25 cellular contexts compared by ENCODE assay signal in the genomic region with DNA sequence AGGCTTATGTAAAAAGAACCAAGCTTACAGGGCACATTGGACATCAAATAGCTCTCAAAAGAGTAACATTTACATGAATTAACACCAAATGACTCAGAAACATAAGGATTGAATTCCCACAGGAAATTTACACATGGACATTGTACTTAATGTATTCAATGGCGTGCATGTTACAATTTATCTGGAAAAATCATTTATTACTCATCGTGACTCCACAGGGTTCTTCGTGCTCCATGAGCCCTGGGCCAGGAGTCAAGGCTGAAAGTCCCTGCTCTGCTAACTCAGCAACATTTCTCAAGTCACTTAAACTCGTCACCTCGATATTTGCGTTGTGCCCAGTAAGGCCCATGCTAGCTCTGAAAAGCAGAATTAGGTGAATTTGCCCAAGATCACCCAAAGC.
DNase-seq lines count a peak whose midpoint lies in the region; ATAC-seq and TF ChIP-seq lines count a peak whose summit lies in the region.
"Had no signal": no experiment of that assay in that cellular context is flagged by ENCODE, and none has a peak within 500 bp of the region (broad histone marks: within the 10 kb centered on the region; RNA-seq: fewer than 3 reads in every experiment).

No MANE protein-coding gene starts in this region.

- TF ChIP-seq CTCF in AG10803 (conservative IDR thresholded peaks at IDR 0.05; ENCODE audit: low read length), result no peak
- TF ChIP-seq CTCF in astrocyte of the cerebellum (IDR thresholded peaks at IDR 0.05; ENCODE audit: low read depth, low read length, missing control alignments), result no peak
- TF ChIP-seq CTCF in gastrocnemius medialis (IDR thresholded peaks at IDR 0.05 in 4 of 5, conservative IDR thresholded peaks at IDR 0.05 in 1 of 5), result no peak

- DNase-seq in AG10803 (ENCODE audit: low read depth), result peak; percentile 71
- peak; percentile 43 for DNase-seq in H4 (ENCODE audit: low spot score)
- DNase-seq in astrocyte of the cerebellum (ENCODE audit: low read depth), result peak; percentile 38
- peak; percentile 6 for DNase-seq in fibroblast of the conjunctiva (ENCODE audit: low read depth)
- DNase-seq in gastrocnemius medialis, result no peak
- DNase-seq in activated T-cell treated with anti-CD3 and anti-CD28 coated beads, Interleukin-2, amount 50 U/mL, for 72 hours, result no peak
- DNase-seq: activated CD4-positive, alpha-beta T cell treated with anti-CD3 and anti-CD28 coated beads, Interleukin-2, amount 10 ng/mL, durations not matched to agents 24 days and 14 days; activated naive CD8-positive, alpha-beta T cell treated with anti-CD3 and anti-CD28 coated beads, Interleukin-2, amount 10 ng/mL, durations not matched to agents 7 days and 5 days; CD4-positive, CD25-positive, alpha-beta regulatory T cell; DMS 273 treated with DMSO at 0.1 percent for 48 hours; GDM1; hippocampal formation; NCI-H1417 treated with DMSO at 0.1 percent for 48 hours; NCI-H510A treated with DMSO at 0.1 percent for 48 hours; nephron progenitor cell; substantia nigra; T-helper 17 cell had no signal

- H3K36me3 Mint-ChIP-seq in activated T-cell treated with anti-CD3 and anti-CD28 coated beads, Interleukin-2, amount 50 U/mL, for 72 hours (ENCODE audit: insufficient read depth in 2 of 2), result no peaks in the 10 kb centered on the region
- H3K36me3 Mint-ChIP-seq: activated naive CD8-positive, alpha-beta T cell treated with anti-CD3 and anti-CD28 coated beads, Interleukin-2, amount 10 ng/mL, durations not matched to agents 7 days and 5 days; brain; CD4-positive, CD25-positive, alpha-beta regulatory T cell had no signal

- no peaks in the 10 kb centered on the region for H3K36me3 ChIP-seq in gastrocnemius medialis

- in situ Hi-C loops in astrocyte of the cerebellum (cut with HindIII; ENCODE audit: low sequenced_read_pairs), result no loop called here
- in situ Hi-C loops in gastrocnemius medialis (cut with MboI; ENCODE audit: low sequenced_read_pairs in 4 of 4), result loop anchor here in 2 of 4 donors (25.0 kb wide), 2 partner anchors 238 to 1213 kb away; no protein-coding TSS in a partner anchor

- H3K27me3 Mint-ChIP-seq in activated T-cell treated with anti-CD3 and anti-CD28 coated beads, Interleukin-2, amount 50 U/mL, for 72 hours (ENCODE audit: low read depth), result peaks cover 18% of the 10 kb centered on the region

- no peaks in the 10 kb centered on the region for H3K9me3 ChIP-seq in gastrocnemius medialis

- TF ChIP-seq POLR2A in gastrocnemius medialis (IDR thresholded peaks at IDR 0.05), result no peak

- H3K4me3 Mint-ChIP-seq in activated T-cell treated with anti-CD3 and anti-CD28 coated beads, Interleukin-2, amount 50 U/mL, for 72 hours, result no peak overlapping the region
- H3K4me3 Mint-ChIP-seq: activated CD4-positive, alpha-beta T cell treated with anti-CD3 and anti-CD28 coated beads, Interleukin-2, amount 10 ng/mL, durations not matched to agents 24 days and 14 days; activated naive CD8-positive, alpha-beta T cell treated with anti-CD3 and anti-CD28 coated beads, Interleukin-2, amount 10 ng/mL, durations not matched to agents 7 days and 5 days; brain; CD4-positive, CD25-positive, alpha-beta regulatory T cell; nephron progenitor cell; T-helper 17 cell had no signal

- intact Hi-C loops in gastrocnemius medialis (cut with DNase I; ENCODE audit: low total_unique reads), result no loop called here

- H3K27ac ChIP-seq in gastrocnemius medialis, result no peak overlapping the region
- H3K27ac ChIP-seq: parathyroid adenoma, RWPE1, SK-N-MC, VCaP had no signal

- no peaks in the 10 kb centered on the region for H3K4me1 ChIP-seq in gastrocnemius medialis
- H3K4me1 ChIP-seq: parathyroid adenoma had no signal

- H3K27ac Mint-ChIP-seq in activated T-cell treated with anti-CD3 and anti-CD28 coated beads, Interleukin-2, amount 50 U/mL, for 72 hours, result no peak overlapping the region
- H3K27ac Mint-ChIP-seq: activated CD4-positive, alpha-beta T cell treated with anti-CD3 and anti-CD28 coated beads, Interleukin-2, amount 10 ng/mL, durations not matched to agents 24 days and 14 days; activated naive CD8-positive, alpha-beta T cell treated with anti-CD3 and anti-CD28 coated beads, Interleukin-2, amount 10 ng/mL, durations not matched to agents 7 days and 5 days; brain; CD4-positive, CD25-positive, alpha-beta regulatory T cell; nephron progenitor cell; T-helper 17 cell had no signal

- no peak for ATAC-seq in gastrocnemius medialis
- no peak for ATAC-seq in GM19452 (IDR thresholded peaks at IDR 0.05; ENCODE audit: unreplicated experiment)
- no peak for ATAC-seq in GM18502 (IDR thresholded peaks at IDR 0.05; ENCODE audit: poor library complexity, unreplicated experiment)
- no peak for ATAC-seq in activated T-cell treated with anti-CD3 and anti-CD28 coated beads, Interleukin-2, amount 50 U/mL, for 72 hours (replicated peaks in 1 of 2)
- ATAC-seq: sciatic nerve, T-helper 17 cell had no signal

- H3K4me3 ChIP-seq in AG10803 (ENCODE audit: low read length), result no peak overlapping the region
- H3K4me3 ChIP-seq in astrocyte of the cerebellum (ENCODE audit: low read depth, low read length), result no peak overlapping the region
- H3K4me3 ChIP-seq in gastrocnemius medialis, result no peak overlapping the region
- H3K4me3 ChIP-seq: SK-N-MC had no signal

- no peaks in the 10 kb centered on the region for H3K4me1 Mint-ChIP-seq in activated T-cell treated with anti-CD3 and anti-CD28 coated beads, Interleukin-2, amount 50 U/mL, for 72 hours (ENCODE audit: low read depth)
- H3K4me1 Mint-ChIP-seq: activated CD4-positive, alpha-beta T cell treated with anti-CD3 and anti-CD28 coated beads, Interleukin-2, amount 10 ng/mL, durations not matched to agents 24 days and 14 days; activated naive CD8-positive, alpha-beta T cell treated with anti-CD3 and anti-CD28 coated beads, Interleukin-2, amount 10 ng/mL, durations not matched to agents 7 days and 5 days; brain; CD4-positive, CD25-positive, alpha-beta regulatory T cell; nephron progenitor cell; T-helper 17 cell had no signal

- no peaks in the 10 kb centered on the region for H3K27me3 ChIP-seq in gastrocnemius medialis

- H3K9me3 Mint-ChIP-seq in activated T-cell treated with anti-CD3 and anti-CD28 coated beads, Interleukin-2, amount 50 U/mL, for 72 hours, result no peaks in the 10 kb centered on the region
- H3K9me3 Mint-ChIP-seq: activated CD4-positive, alpha-beta T cell treated with anti-CD3 and anti-CD28 coated beads, Interleukin-2, amount 10 ng/mL, durations not matched to agents 24 days and 14 days; activated naive CD8-positive, alpha-beta T cell treated with anti-CD3 and anti-CD28 coated beads, Interleukin-2, amount 10 ng/mL, durations not matched to agents 7 days and 5 days; brain; CD4-positive, CD25-positive, alpha-beta regulatory T cell; nephron progenitor cell had no signal

Comparison
In these comparisons a context has a peak if more than half of its experiments do, and no peak if none do; other contexts are left out.
1. DNase-seq: peak in AG10803 (single experiment), H4 (single experiment), astrocyte of the cerebellum (single experiment) and fibroblast of the conjunctiva (single experiment); none in gastrocnemius medialis (0 of 2) and activated T-cell treated with anti-CD3 and anti-CD28 coated beads, Interleukin-2, amount 50 U/mL, for 72 hours (0 of 2).